In genomic region chr5:6181871-6182270, GRCh38 we compare ENCODE assay signal across 25 cellular contexts.
DNase-seq lines count a peak whose midpoint lies in the region; ATAC-seq, FAIRE-seq and TF ChIP-seq lines count a peak whose summit lies in the region.
"Had no signal": no experiment of that assay in that cellular context is flagged by ENCODE, and none has a peak within 500 bp of the region (broad histone marks: within the 10 kb centered on the region; RNA-seq: fewer than 3 reads in every experiment).

No MANE protein-coding gene starts in this region.

- H3K23ac ChIP-seq in H1 (ENCODE audit: insufficient read length): no peak overlapping the region

- no peak overlapping the region for H4K91ac ChIP-seq in H1 (replicated peaks; ENCODE audit: insufficient read length, low read length)

- no peaks in the 10 kb centered on the region for H3K9me2 ChIP-seq in GM23338 (ENCODE audit: insufficient read depth)

- no peak overlapping the region for H2BK20ac ChIP-seq in H1 (ENCODE audit: low read length)

- WGBS in H1 (ENCODE audit: extremely low coverage in 1 of 2, insufficient coverage in 1 of 2, insufficient read length in 1 of 2, insufficient replicate concordance in 2 of 2, low coverage in 1 of 2, low lambda C conversion rate in 2 of 2, missing lambda C conversion rate in 1 of 2), 2 experiments: 88% methylated on average over 15 of the region's 15 CpGs; no CpG with 5 or more reads in 1 of the 2 experiments

- no peak overlapping the region for H3K56ac ChIP-seq in H1 (replicated peaks; ENCODE audit: insufficient read length, low read depth, low read length)

- H3K27ac ChIP-seq in GM23338 (ENCODE audit: low read depth) (no peak overlapping the region), H1 (ENCODE audit: low read depth, low read length) (no peak overlapping the region), neural progenitor cell (no peak overlapping the region), vagina (no peak overlapping the region)
- H3K27ac ChIP-seq: 22Rv1, BLaER1, C4-2B, GM23248 had no signal

- no peaks in the 10 kb centered on the region for H3K23me2 ChIP-seq in H1 (ENCODE audit: low read depth, low read length)

- POLR2A ChIA-PET in H1 (lab: Charles Lee; ENCODE audit: partially characterized antibody): no interaction called here

- no peak overlapping the region for H2AK5ac ChIP-seq in H1 (ENCODE audit: low read depth, low read length)

- no peaks in the 10 kb centered on the region for H3K79me2 ChIP-seq in GM23338 (replicated peaks; ENCODE audit: insufficient read depth)
- H3K79me2 ChIP-seq in H1 (ENCODE audit: control insufficient read depth in 1 of 2, insufficient read depth in 2 of 2, low read length in 2 of 2): no peaks in the 10 kb centered on the region
- H3K79me2 ChIP-seq in neural progenitor cell (ENCODE audit: low read depth): no peaks in the 10 kb centered on the region

- TF ChIP-seq CTCF in GM23338 (conservative IDR thresholded peaks at IDR 0.05; ENCODE audit: low read depth in 2 of 2) (no peak), H1 (IDR thresholded peaks at IDR 0.05; ENCODE audit: control extremely low read depth in 1 of 3, insufficient read depth in 1 of 3, low read depth in 1 of 3, low read length in 3 of 3) (no peak), neural progenitor cell (IDR thresholded peaks at IDR 0.05) (no peak), vagina (IDR thresholded peaks at IDR 0.05) (no peak)

- no peaks in the 10 kb centered on the region for H3K36me3 ChIP-seq in GM23338 (ENCODE audit: insufficient read depth)
- no peaks in the 10 kb centered on the region for H3K36me3 ChIP-seq in H1 (ENCODE audit: control insufficient read depth in 2 of 4, insufficient read depth in 4 of 4, low read length in 3 of 4)
- no peaks in the 10 kb centered on the region for H3K36me3 ChIP-seq in neural progenitor cell
- no peaks in the 10 kb centered on the region for H3K36me3 ChIP-seq in vagina
- H3K36me3 ChIP-seq: BLaER1, HAP-1 had no signal

- H4K5ac ChIP-seq in H1 (ENCODE audit: insufficient read length, low read depth, low read length): no peak overlapping the region

- no peak for FAIRE-seq in H1 (lab: Jason Lieb, UNC)
- FAIRE-seq: A204.1, D721Med, GM12878, GM19239, H54 had no signal

- no peak overlapping the region for H2BK12ac ChIP-seq in H1 (ENCODE audit: low read depth, low read length)

- H2BK15ac ChIP-seq in H1 (ENCODE audit: low read length): no peak overlapping the region

- H3K4me3 Mint-ChIP-seq in GM23338: no peak overlapping the region
- H3K4me3 Mint-ChIP-seq in neural progenitor cell: no peak overlapping the region
- H3K4me3 Mint-ChIP-seq: B cell; CD4-positive, CD25-positive, alpha-beta regulatory T cell; CD8-positive, alpha-beta T cell; HFFc6 had no signal

- H2BK5ac ChIP-seq in H1 (ENCODE audit: low read depth, low read length): no peak overlapping the region

- no peak overlapping the region for H3K14ac ChIP-seq in H1 (ENCODE audit: insufficient read length)

- intact Hi-C loops in vagina (cut with DNase I): no loop called here

- no peak for ATAC-seq in GM23338
- ATAC-seq: CD8-positive, alpha-beta T cell; GM12878 had no signal

- H4K20me1 ChIP-seq in GM23338 (replicated peaks; ENCODE audit: insufficient read depth) (no peaks in the 10 kb centered on the region), H1 (replicated peaks in 1 of 2; ENCODE audit: control insufficient read depth in 1 of 2, insufficient read depth in 2 of 2, low read length in 2 of 2) (no peaks in the 10 kb centered on the region), neural progenitor cell (ENCODE audit: low read depth) (no peaks in the 10 kb centered on the region)
- H4K20me1 ChIP-seq: BLaER1 had no signal

- no peak overlapping the region for H3K18ac ChIP-seq in H1 (ENCODE audit: extremely low read depth, low read length)

- H3K79me1 ChIP-seq in H1 (ENCODE audit: low read depth, low read length): no peaks in the 10 kb centered on the region

- H3K27me3 ChIP-seq in GM23338 (ENCODE audit: insufficient read depth) (no peaks in the 10 kb centered on the region), H1 (replicated peaks in 1 of 4; ENCODE audit: control insufficient read depth in 3 of 4, extremely low read depth in 1 of 4, insufficient read depth in 3 of 4, low read length in 3 of 4) (no peaks in the 10 kb centered on the region; a peak in 1 of 7 replicates), neural progenitor cell (no peaks in the 10 kb centered on the region), vagina (no peaks in the 10 kb centered on the region)
- H3K27me3 ChIP-seq: BLaER1 had no signal

- H2BK120ac ChIP-seq in H1 (replicated peaks; ENCODE audit: low read depth, low read length): no peak overlapping the region

- H3K9me3 Mint-ChIP-seq in GM23338: peaks cover 6% of the 10 kb centered on the region; the same call in 1 of the 3 replicates
- peaks cover 6% of the 10 kb centered on the region for H3K9me3 Mint-ChIP-seq in neural progenitor cell
- H3K9me3 Mint-ChIP-seq: CD8-positive, alpha-beta T cell had no signal

- TF ChIP-seq RAD21 in H1 (IDR thresholded peaks at IDR 0.05 in 1 of 2, conservative IDR thresholded peaks at IDR 0.05 in 1 of 2; ENCODE audit: low read depth in 2 of 2, low read length in 2 of 2): no peak

- H3K9me3 ChIP-seq in H1 (ENCODE audit: insufficient read depth in 2 of 2, low read depth in 1 of 2, low read length in 1 of 2): no peaks in the 10 kb centered on the region
- H3K9me3 ChIP-seq in neural progenitor cell (ENCODE audit: low read depth): no peaks in the 10 kb centered on the region
- no peaks in the 10 kb centered on the region for H3K9me3 ChIP-seq in vagina
- H3K9me3 ChIP-seq: BLaER1, HAP-1 had no signal

- no peak overlapping the region; the same call in 1 of the 2 replicates for H4K8ac ChIP-seq in H1 (ENCODE audit: extremely low read depth, insufficient read depth, low read length)

- H3K9ac ChIP-seq in H1 (replicated peaks in 1 of 4; ENCODE audit: extremely low read depth in 1 of 4, low read depth in 3 of 4, low read length in 3 of 4) (no peak overlapping the region), neural progenitor cell (no peak overlapping the region)
- H3K9ac ChIP-seq: BLaER1, GM23248 had no signal

- H2AFZ ChIP-seq in GM23338 (peak overlapping the region; percentile 84; the same call in 1 of the 2 replicates), H1 (ENCODE audit: low read length) (peak overlapping the region; percentile 53; the same call in 1 of the 2 replicates), neural progenitor cell (replicated peaks) (no peak overlapping the region)
- H2AFZ ChIP-seq: GM23248 had no signal

- H3K4ac ChIP-seq in H1 (replicated peaks; ENCODE audit: insufficient read length, low read depth, low read length): no peak overlapping the region

- H3K27me3 Mint-ChIP-seq in GM23338 (ENCODE audit: insufficient read depth, low read depth, poor library complexity) (peaks cover 2% of the 10 kb centered on the region), neural progenitor cell (ENCODE audit: insufficient read depth, low read depth) (peaks cover 15% of the 10 kb centered on the region)

- H3K4me1 Mint-ChIP-seq in GM23338 (no peaks in the 10 kb centered on the region; the same call in 2 of the 3 replicates), neural progenitor cell (peaks cover 9% of the 10 kb centered on the region)
- H3K4me1 Mint-ChIP-seq: CD4-positive, CD25-positive, alpha-beta regulatory T cell had no signal

- TF ChIP-seq EP300 in H1 (IDR thresholded peaks at IDR 0.05; ENCODE audit: borderline replicate concordance in 1 of 2, low read depth in 2 of 2, low read length in 2 of 2): no peak

- no peak for TF ChIP-seq POLR2A in H1 (IDR thresholded peaks at IDR 0.05; ENCODE audit: control extremely low read depth in 1 of 2, low read depth in 2 of 2, low read length in 2 of 2)
- no peak for TF ChIP-seq POLR2A in vagina (IDR thresholded peaks at IDR 0.05)

- H3F3A ChIP-seq in GM23338 (replicated peaks; ENCODE audit: low read depth) (no peaks in the 10 kb centered on the region), neural progenitor cell (ENCODE audit: low read depth) (no peaks in the 10 kb centered on the region)

- H3K4me1 ChIP-seq in GM23338 (ENCODE audit: insufficient read depth) (no peaks in the 10 kb centered on the region), H1 (replicated peaks in 1 of 4; ENCODE audit: control insufficient read depth in 3 of 4, insufficient read depth in 4 of 4, low read length in 3 of 4) (peaks cover 0 to 4% (median 0%) of the 10 kb centered on the region in 4 experiments; a peak in 2 of 7 replicates), neural progenitor cell (peaks cover 11% of the 10 kb centered on the region), vagina (no peaks in the 10 kb centered on the region)
- H3K4me1 ChIP-seq: HAP-1 had no signal

- H3K4me3 ChIP-seq in GM23338 (no peak overlapping the region), H1 (ENCODE audit: extremely low read depth in 1 of 4, insufficient read depth in 2 of 4, low read depth in 3 of 4, low read length in 4 of 4) (no peak overlapping the region), neural progenitor cell (no peak overlapping the region), vagina (no peak overlapping the region)
- H3K4me3 ChIP-seq: BLaER1, GM12878, GM23248, HAP-1 had no signal

- H3K36me3 Mint-ChIP-seq in GM23338 (ENCODE audit: low read depth) (peaks cover 4% of the 10 kb centered on the region; the same call in 2 of the 3 replicates), neural progenitor cell (no peaks in the 10 kb centered on the region)
- H3K36me3 Mint-ChIP-seq: CD4-positive, CD25-positive, alpha-beta regulatory T cell; CD8-positive, alpha-beta T cell had no signal

- H3K4me2 ChIP-seq in GM23338 (no peak overlapping the region), H1 (ENCODE audit: insufficient read depth in 1 of 2, low read depth in 2 of 2, low read length in 2 of 2) (no peak overlapping the region), neural progenitor cell (no peak overlapping the region)
- H3K4me2 ChIP-seq: BLaER1 had no signal

- CTCF ChIA-PET in H1 (lab: Charles Lee; ENCODE audit: partially characterized antibody): no interaction called here

- no peak for DNase-seq in GM23338 (ENCODE audit: low spot score)
- DNase-seq in H1 (ENCODE audit: low read depth in 1 of 2, low spot score in 2 of 2): no peak
- DNase-seq in neural progenitor cell (ENCODE audit: low spot score): no peak
- peak; percentile 69 to 70 for DNase-seq in vagina (ENCODE audit: extremely low spot score in 2 of 2)
- no peak for DNase-seq in NCI-H2196 treated with DMSO at 0.1 percent for 48 hours (lab: John Stamatoyannopoulos, UW; ENCODE audit: unreplicated experiment)
- DNase-seq in activated CD8-positive, alpha-beta memory T cell treated with anti-CD3 and anti-CD28 coated beads for 24 hours: no peak
- DNase-seq in effector CD8-positive, alpha-beta T cell (lab: John Stamatoyannopoulos, UW): no peak
- DNase-seq: CD4-positive, CD25-positive, alpha-beta regulatory T cell; CD8-positive, alpha-beta T cell; DMS 273 treated with DMSO at 0.1 percent for 48 hours; DMS79; EL; GDM1; GM23248; HFFc6 had no signal

- H3K27ac Mint-ChIP-seq in GM23338 (no peak overlapping the region), neural progenitor cell (peak overlapping the region; percentile 8)
- H3K27ac Mint-ChIP-seq: B cell; CD4-positive, CD25-positive, alpha-beta regulatory T cell; CD8-positive, alpha-beta T cell; HFFc6 had no signal

TF ChIP-seq in GM23338, 12 proteins besides CTCF, POLR2A, EP300 and RAD21 (continues in another document):
- no peak for TF ChIP-seq JUNB (IDR thresholded peaks at IDR 0.05; ENCODE audit: unreplicated experiment)
- TF ChIP-seq EZH2 (IDR thresholded peaks at IDR 0.05; ENCODE audit: low read depth, unreplicated experiment): no peak

TF ChIP-seq in H1, 55 proteins besides CTCF, POLR2A, EP300 and RAD21 (continues in another document):
- no peak for TF ChIP-seq CEBPB (IDR thresholded peaks at IDR 0.05; ENCODE audit: low read depth, low read length)

Comparison
In these comparisons a context has a peak if more than half of its experiments do, and no peak if none do; other contexts are left out.
1. DNase-seq: peak in vagina (2 of 2); none in GM23338 (single experiment), H1 (0 of 2), neural progenitor cell (single experiment), NCI-H2196 treated with DMSO at 0.1 percent for 48 hours (single experiment), activated CD8-positive, alpha-beta memory T cell treated with anti-CD3 and anti-CD28 coated beads for 24 hours (single experiment) and effector CD8-positive, alpha-beta T cell (single experiment).